Comparison of ENCODE assay signal across 1 cellular context in the genomic region with DNA sequence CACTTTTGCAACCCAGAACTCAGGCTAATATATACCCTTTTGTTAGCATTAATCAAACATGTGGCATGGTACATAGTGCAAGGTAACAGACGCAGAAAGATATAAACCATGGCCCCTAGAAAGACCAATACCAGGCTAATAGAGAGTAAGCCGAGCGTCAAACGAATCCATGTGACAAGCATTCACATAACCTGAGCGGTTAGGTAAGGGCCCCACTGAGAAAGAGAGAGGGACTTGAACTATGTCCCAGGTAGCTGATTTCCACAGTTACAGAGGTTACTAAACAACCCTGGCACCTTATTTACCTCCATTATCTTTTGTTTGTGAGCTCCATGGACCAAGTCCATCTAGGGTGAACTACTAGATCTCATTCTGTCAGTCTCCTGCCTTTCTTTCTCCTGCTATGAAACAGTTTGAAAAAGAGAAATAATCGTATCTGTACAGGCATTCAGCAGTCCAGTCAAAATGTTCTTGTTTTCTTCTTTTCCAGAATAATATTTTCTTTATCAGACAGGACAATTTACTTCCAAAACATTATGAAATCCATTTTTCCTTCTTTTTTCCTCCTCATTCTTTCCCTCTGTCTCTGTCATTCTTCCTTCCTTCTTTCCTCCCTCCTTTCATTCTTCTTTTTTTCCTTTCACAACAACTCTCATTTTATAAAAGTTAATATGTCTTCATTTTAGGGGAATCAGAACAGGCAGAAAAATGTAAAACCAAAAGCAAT.
A peak's percentile ranks its signal among the peaks of the same experiment; 100 is the strongest.
TF ChIP-seq lines count a peak whose summit lies in the region.

No MANE protein-coding gene starts in this region.

TF ChIP-seq in HepG2, 621 proteins besides CTCF, POLR2A, EP300 and RAD21 (continued from another document and continues in another):
- TF ChIP-seq, protein P1, sequence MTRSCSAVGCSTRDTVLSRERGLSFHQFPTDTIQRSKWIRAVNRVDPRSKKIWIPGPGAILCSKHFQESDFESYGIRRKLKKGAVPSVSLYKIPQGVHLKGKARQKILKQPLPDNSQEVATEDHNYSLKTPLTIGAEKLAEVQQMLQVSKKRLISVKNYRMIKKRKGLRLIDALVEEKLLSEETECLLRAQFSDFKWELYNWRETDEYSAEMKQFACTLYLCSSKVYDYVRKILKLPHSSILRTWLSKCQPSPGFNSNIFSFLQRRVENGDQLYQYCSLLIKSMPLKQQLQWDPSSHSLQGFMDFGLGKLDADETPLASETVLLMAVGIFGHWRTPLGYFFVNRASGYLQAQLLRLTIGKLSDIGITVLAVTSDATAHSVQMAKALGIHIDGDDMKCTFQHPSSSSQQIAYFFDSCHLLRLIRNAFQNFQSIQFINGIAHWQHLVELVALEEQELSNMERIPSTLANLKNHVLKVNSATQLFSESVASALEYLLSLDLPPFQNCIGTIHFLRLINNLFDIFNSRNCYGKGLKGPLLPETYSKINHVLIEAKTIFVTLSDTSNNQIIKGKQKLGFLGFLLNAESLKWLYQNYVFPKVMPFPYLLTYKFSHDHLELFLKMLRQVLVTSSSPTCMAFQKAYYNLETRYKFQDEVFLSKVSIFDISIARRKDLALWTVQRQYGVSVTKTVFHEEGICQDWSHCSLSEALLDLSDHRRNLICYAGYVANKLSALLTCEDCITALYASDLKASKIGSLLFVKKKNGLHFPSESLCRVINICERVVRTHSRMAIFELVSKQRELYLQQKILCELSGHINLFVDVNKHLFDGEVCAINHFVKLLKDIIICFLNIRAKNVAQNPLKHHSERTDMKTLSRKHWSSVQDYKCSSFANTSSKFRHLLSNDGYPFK (CRISPR knock-in tag; IDR thresholded peaks at IDR 0.05; ENCODE audit: borderline replicate concordance): no peak
- peak; percentile 96 for TF ChIP-seq MIXL1 (CRISPR knock-in tag; IDR thresholded peaks at IDR 0.05)
- TF ChIP-seq NFKB2 (CRISPR knock-in tag; IDR thresholded peaks at IDR 0.05; ENCODE audit: borderline replicate concordance): no peak; the same call in 1 of the 2 replicates
- TF ChIP-seq HMG20A (CRISPR knock-in tag; IDR thresholded peaks at IDR 0.05; ENCODE audit: borderline replicate concordance): peak; percentile 85; the same call in 1 of the 2 replicates
- TF ChIP-seq GATA4 (IDR thresholded peaks at IDR 0.05; ENCODE audit: borderline replicate concordance, low read depth): peak; percentile 89
- no peak for TF ChIP-seq ZMAT3 (CRISPR knock-in tag; conservative IDR thresholded peaks at IDR 0.05)
- no peak for TF ChIP-seq RFXANK (CRISPR knock-in tag; IDR thresholded peaks at IDR 0.05)
- peak; percentile 81 for TF ChIP-seq FOXA1 (IDR thresholded peaks at IDR 0.05)
- TF ChIP-seq FOXA1 (CRISPR knock-in tag; IDR thresholded peaks at IDR 0.05): peak; percentile 90
- TF ChIP-seq HDAC2 (CRISPR knock-in tag; IDR thresholded peaks at IDR 0.05): peak; percentile 95
- peak; percentile 92 for TF ChIP-seq TARDBP (CRISPR knock-in tag; IDR thresholded peaks at IDR 0.05)
- TF ChIP-seq BATF2 (CRISPR knock-in tag; IDR thresholded peaks at IDR 0.05): no peak
- no peak for TF ChIP-seq ZNF773 (CRISPR knock-in tag; IDR thresholded peaks at IDR 0.05; ENCODE audit: borderline replicate concordance)
- no peak for TF ChIP-seq BRD4 (CRISPR knock-in tag; IDR thresholded peaks at IDR 0.05)
- TF ChIP-seq, protein P2, sequence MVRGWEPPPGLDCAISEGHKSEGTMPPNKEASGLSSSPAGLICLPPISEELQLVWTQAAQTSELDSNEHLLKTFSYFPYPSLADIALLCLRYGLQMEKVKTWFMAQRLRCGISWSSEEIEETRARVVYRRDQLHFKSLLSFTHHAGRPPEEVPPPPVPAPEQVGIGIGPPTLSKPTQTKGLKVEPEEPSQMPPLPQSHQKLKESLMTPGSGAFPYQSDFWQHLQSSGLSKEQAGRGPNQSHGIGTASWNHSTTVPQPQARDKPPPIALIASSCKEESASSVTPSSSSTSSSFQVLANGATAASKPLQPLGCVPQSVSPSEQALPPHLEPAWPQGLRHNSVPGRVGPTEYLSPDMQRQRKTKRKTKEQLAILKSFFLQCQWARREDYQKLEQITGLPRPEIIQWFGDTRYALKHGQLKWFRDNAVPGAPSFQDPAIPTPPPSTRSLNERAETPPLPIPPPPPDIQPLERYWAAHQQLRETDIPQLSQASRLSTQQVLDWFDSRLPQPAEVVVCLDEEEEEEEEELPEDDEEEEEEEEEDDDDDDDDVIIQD (CRISPR knock-in tag; IDR thresholded peaks at IDR 0.05; ENCODE audit: low read depth): peak; percentile 94
- TF ChIP-seq ZNF704 (CRISPR knock-in tag; IDR thresholded peaks at IDR 0.05; ENCODE audit: borderline replicate concordance): no peak
- 0 out of 2 replicates have a peak, but pooled peaks have one; percentile 18 for TF ChIP-seq SMARCE1 (IDR thresholded peaks at IDR 0.05; ENCODE audit: borderline replicate concordance)
- no peak for TF ChIP-seq JDP2 (CRISPR knock-in tag; IDR thresholded peaks at IDR 0.05; ENCODE audit: borderline replicate concordance)
- peak; percentile 93 for TF ChIP-seq MEIS2 (CRISPR knock-in tag; IDR thresholded peaks at IDR 0.05)
- 0 out of 2 replicates have a peak, but pooled peaks have one; percentile 48 for TF ChIP-seq ZBTB8A (CRISPR knock-in tag; IDR thresholded peaks at IDR 0.05; ENCODE audit: borderline replicate concordance, low read depth)
- 0 out of 2 replicates have a peak, but pooled peaks have one; percentile 50 for TF ChIP-seq MBD4 (IDR thresholded peaks at IDR 0.05; ENCODE audit: borderline replicate concordance, low read length)
- TF ChIP-seq ZNF784 (CRISPR knock-in tag; IDR thresholded peaks at IDR 0.05; ENCODE audit: borderline replicate concordance): no peak
- peak; percentile 83; the same call in 1 of the 2 replicates for TF ChIP-seq ZNF644 (CRISPR knock-in tag; IDR thresholded peaks at IDR 0.05; ENCODE audit: low read depth)
- TF ChIP-seq MED13 (CRISPR knock-in tag; IDR thresholded peaks at IDR 0.05): no peak; the same call in 1 of the 2 replicates
- TF ChIP-seq ZNF331 (CRISPR knock-in tag; IDR thresholded peaks at IDR 0.05): peak; percentile 75
- TF ChIP-seq ZNF3 (CRISPR knock-in tag; IDR thresholded peaks at IDR 0.05): no peak
- TF ChIP-seq, protein P3, sequence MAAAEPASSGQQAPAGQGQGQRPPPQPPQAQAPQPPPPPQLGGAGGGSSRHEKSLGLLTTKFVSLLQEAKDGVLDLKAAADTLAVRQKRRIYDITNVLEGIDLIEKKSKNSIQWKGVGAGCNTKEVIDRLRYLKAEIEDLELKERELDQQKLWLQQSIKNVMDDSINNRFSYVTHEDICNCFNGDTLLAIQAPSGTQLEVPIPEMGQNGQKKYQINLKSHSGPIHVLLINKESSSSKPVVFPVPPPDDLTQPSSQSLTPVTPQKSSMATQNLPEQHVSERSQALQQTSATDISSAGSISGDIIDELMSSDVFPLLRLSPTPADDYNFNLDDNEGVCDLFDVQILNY (CRISPR knock-in tag; conservative IDR thresholded peaks at IDR 0.05): no peak
- 0 out of 2 replicates have a peak, but pooled peaks have one; percentile 68 for TF ChIP-seq KDM4B (CRISPR knock-in tag; IDR thresholded peaks at IDR 0.05)
- TF ChIP-seq ZNF34 (CRISPR knock-in tag; IDR thresholded peaks at IDR 0.05; ENCODE audit: borderline replicate concordance): no peak
- TF ChIP-seq ZNF616 (CRISPR knock-in tag; IDR thresholded peaks at IDR 0.05; ENCODE audit: low read depth): 0 out of 2 replicates have a peak, but pooled peaks have one; percentile 45
- TF ChIP-seq MXI1 (IDR thresholded peaks at IDR 0.05; ENCODE audit: borderline replicate concordance, low read depth, low read length): 0 out of 3 replicates have a peak, but pooled peaks have one; percentile 30
- peak; percentile 84; the same call in 1 of the 2 replicates for TF ChIP-seq CCDC6 (CRISPR knock-in tag; IDR thresholded peaks at IDR 0.05)
- no peak for TF ChIP-seq STAT5B (CRISPR knock-in tag; IDR thresholded peaks at IDR 0.05)
- peak; percentile 57; the same call in 1 of the 2 replicates for TF ChIP-seq ZNF766 (CRISPR knock-in tag; IDR thresholded peaks at IDR 0.05; ENCODE audit: borderline replicate concordance)
- TF ChIP-seq, protein P4, sequence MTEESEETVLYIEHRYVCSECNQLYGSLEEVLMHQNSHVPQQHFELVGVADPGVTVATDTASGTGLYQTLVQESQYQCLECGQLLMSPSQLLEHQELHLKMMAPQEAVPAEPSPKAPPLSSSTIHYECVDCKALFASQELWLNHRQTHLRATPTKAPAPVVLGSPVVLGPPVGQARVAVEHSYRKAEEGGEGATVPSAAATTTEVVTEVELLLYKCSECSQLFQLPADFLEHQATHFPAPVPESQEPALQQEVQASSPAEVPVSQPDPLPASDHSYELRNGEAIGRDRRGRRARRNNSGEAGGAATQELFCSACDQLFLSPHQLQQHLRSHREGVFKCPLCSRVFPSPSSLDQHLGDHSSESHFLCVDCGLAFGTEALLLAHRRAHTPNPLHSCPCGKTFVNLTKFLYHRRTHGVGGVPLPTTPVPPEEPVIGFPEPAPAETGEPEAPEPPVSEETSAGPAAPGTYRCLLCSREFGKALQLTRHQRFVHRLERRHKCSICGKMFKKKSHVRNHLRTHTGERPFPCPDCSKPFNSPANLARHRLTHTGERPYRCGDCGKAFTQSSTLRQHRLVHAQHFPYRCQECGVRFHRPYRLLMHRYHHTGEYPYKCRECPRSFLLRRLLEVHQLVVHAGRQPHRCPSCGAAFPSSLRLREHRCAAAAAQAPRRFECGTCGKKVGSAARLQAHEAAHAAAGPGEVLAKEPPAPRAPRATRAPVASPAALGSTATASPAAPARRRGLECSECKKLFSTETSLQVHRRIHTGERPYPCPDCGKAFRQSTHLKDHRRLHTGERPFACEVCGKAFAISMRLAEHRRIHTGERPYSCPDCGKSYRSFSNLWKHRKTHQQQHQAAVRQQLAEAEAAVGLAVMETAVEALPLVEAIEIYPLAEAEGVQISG (CRISPR knock-in tag; IDR thresholded peaks at IDR 0.05): peak; percentile 63; the same call in 1 of the 2 replicates
- peak; percentile 83; the same call in 1 of the 2 replicates for TF ChIP-seq MIER3 (CRISPR knock-in tag; IDR thresholded peaks at IDR 0.05; ENCODE audit: borderline replicate concordance)
- no peak for TF ChIP-seq ZFP82 (CRISPR knock-in tag; IDR thresholded peaks at IDR 0.05; ENCODE audit: borderline replicate concordance)
- no peak for TF ChIP-seq ZFP41 (CRISPR knock-in tag; IDR thresholded peaks at IDR 0.05; ENCODE audit: borderline replicate concordance)
- no peak for TF ChIP-seq MTA3 (CRISPR knock-in tag; IDR thresholded peaks at IDR 0.05)
- TF ChIP-seq ARHGAP35 (CRISPR knock-in tag; IDR thresholded peaks at IDR 0.05; ENCODE audit: borderline replicate concordance): 0 out of 2 replicates have a peak, but pooled peaks have one; percentile 43
- TF ChIP-seq, protein P5, sequence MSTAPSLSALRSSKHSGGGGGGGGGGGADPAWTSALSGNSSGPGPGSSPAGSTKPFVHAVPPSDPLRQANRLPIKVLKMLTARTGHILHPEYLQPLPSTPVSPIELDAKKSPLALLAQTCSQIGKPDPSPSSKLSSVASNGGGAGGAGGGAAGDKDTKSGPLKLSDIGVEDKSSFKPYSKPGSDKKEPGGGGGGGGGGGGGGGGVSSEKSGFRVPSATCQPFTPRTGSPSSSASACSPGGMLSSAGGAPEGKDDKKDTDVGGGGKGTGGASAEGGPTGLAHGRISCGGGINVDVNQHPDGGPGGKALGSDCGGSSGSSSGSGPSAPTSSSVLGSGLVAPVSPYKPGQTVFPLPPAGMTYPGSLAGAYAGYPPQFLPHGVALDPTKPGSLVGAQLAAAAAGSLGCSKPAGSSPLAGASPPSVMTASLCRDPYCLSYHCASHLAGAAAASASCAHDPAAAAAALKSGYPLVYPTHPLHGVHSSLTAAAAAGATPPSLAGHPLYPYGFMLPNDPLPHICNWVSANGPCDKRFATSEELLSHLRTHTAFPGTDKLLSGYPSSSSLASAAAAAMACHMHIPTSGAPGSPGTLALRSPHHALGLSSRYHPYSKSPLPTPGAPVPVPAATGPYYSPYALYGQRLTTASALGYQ (CRISPR knock-in tag; IDR thresholded peaks at IDR 0.05): no peak; the same call in 1 of the 2 replicates
